Comparison of ENCODE assay signal across 1 cellular context in genomic region chr16:50520451-50521245, GRCh38.
TF ChIP-seq lines count a peak whose summit lies in the region.

No MANE protein-coding gene starts in this region.

TF ChIP-seq in HEK293, 187 proteins besides CTCF, POLR2A, EP300 and RAD21 (continued from another document):
- TF ChIP-seq REST (tag by site-specific recombination; IDR thresholded peaks at IDR 0.05) (no peak), ZNF302 (tag by site-specific recombination; IDR thresholded peaks at IDR 0.05; ENCODE audit: low read depth) (no peak)
